Comparison of ENCODE assay signal across 17 cellular contexts in genomic region chr20:1941226-1941625, GRCh38. TPM values are rescaled to one million over a fixed set of nuclear protein-coding genes. Genes with fewer than 3 reads are reported as not detected.
DNase-seq lines count a peak whose midpoint lies in the region; ATAC-seq, FAIRE-seq and TF ChIP-seq lines count a peak whose summit lies in the region.
"Had no signal": no experiment of that assay in that cellular context is flagged by ENCODE, and none has a peak within 500 bp of the region (broad histone marks: within the 10 kb centered on the region; RNA-seq: fewer than 3 reads in every experiment).

No MANE protein-coding gene starts in this region.

- DNase-seq in astrocyte (ENCODE audit: low read depth) (peak; percentile 73), left cardiac atrium (peak; percentile 37), osteoblast (ENCODE audit: insufficient read length, low spot score, missing footprints) (peak; percentile 91), NCI-H2081 (lab: John Stamatoyannopoulos, UW) (no peak), DMS53 (lab: John Stamatoyannopoulos, UW) (no peak)
- DNase-seq in activated CD4-positive, alpha-beta T cell treated with anti-CD3 and anti-CD28 coated beads for 48 hours, result no peak
- DNase-seq in activated naive CD8-positive, alpha-beta T cell treated with anti-CD3 and anti-CD28 coated beads, Interleukin-2, amount 50 U/mL, for 24 hours, result no peak
- DNase-seq: activated CD8-positive, alpha-beta T cell treated with anti-CD3 and anti-CD28 coated beads for 36 hours; DMS 273 treated with DMSO at 0.1 percent for 48 hours; foreskin melanocyte; NCI-H82; stimulated activated naive CD4-positive, alpha-beta T cell treated with Interleukin-2 at 50 U/mL for 16 hours; SW 1271 had no signal

- peaks cover 29% of the 10 kb centered on the region for H3K27me3 Mint-ChIP-seq in astrocyte (ENCODE audit: low read depth, unreplicated experiment)
- peaks cover 22% of the 10 kb centered on the region for H3K27me3 Mint-ChIP-seq in activated naive CD8-positive, alpha-beta T cell treated with anti-CD3 and anti-CD28 coated beads, Interleukin-2, amount 50 U/mL, for 24 hours

- H3K9ac ChIP-seq in BLaER1 treated with 17β-estradiol and CSF1 and Interleukin-3, amounts not matched to agents 10 nM and 100 nM, result no peak overlapping the region; a peak in 1 of 22 replicates
- no peak overlapping the region for H3K9ac ChIP-seq in astrocyte (ENCODE audit: low read length)

- H3K4me1 Mint-ChIP-seq in astrocyte (ENCODE audit: low read depth, unreplicated experiment), result peaks cover 4% of the 10 kb centered on the region
- no peaks in the 10 kb centered on the region for H3K4me1 Mint-ChIP-seq in activated naive CD8-positive, alpha-beta T cell treated with anti-CD3 and anti-CD28 coated beads, Interleukin-2, amount 50 U/mL, for 24 hours

- no peaks in the 10 kb centered on the region for H3K9me3 Mint-ChIP-seq in astrocyte (ENCODE audit: unreplicated experiment)
- H3K9me3 Mint-ChIP-seq in activated naive CD8-positive, alpha-beta T cell treated with anti-CD3 and anti-CD28 coated beads, Interleukin-2, amount 50 U/mL, for 24 hours, result no peaks in the 10 kb centered on the region
- H3K9me3 Mint-ChIP-seq: activated CD8-positive, alpha-beta T cell treated with anti-CD3 and anti-CD28 coated beads for 36 hours; activated T-helper 2 cell treated with anti-CD3 and anti-CD28 coated beads, Interferon-gamma antibody, Interleukin-2, Interleukin-4, amounts not matched to agents 10 μg/mL and 5 μg/mL and 100 μg/mL, durations not matched to agents 14 hours and 24 hours and 36 hours had no signal

- TF ChIP-seq CTCF in astrocyte (IDR thresholded peaks at IDR 0.05; ENCODE audit: insufficient read depth, low read depth, low read length) (no peak), osteoblast (IDR thresholded peaks at IDR 0.05; ENCODE audit: extremely low read depth, low read depth, low read length) (no peak)

- peaks cover 0 to 98% (median 64%) of the 10 kb centered on the region in 10 experiments; a peak in 16 of 20 replicates for H3K4me1 ChIP-seq in BLaER1 treated with 17β-estradiol and CSF1 and Interleukin-3, amounts not matched to agents 10 nM and 100 nM
- H3K4me1 ChIP-seq in astrocyte (ENCODE audit: insufficient read depth, low read length) (no peaks in the 10 kb centered on the region), osteoblast (ENCODE audit: insufficient read depth, low read length) (peaks cover 19% of the 10 kb centered on the region)

- peaks cover 0 to 20% (median 0%) of the 10 kb centered on the region in 11 experiments; a peak in 2 of 22 replicates for H4K20me1 ChIP-seq in BLaER1 treated with 17β-estradiol and CSF1 and Interleukin-3, amounts not matched to agents 10 nM and 100 nM
- H4K20me1 ChIP-seq in astrocyte (ENCODE audit: insufficient read depth, low read length), result no peaks in the 10 kb centered on the region
- H4K20me1 ChIP-seq in osteoblast (ENCODE audit: insufficient read depth, low read length), result no peaks in the 10 kb centered on the region

- no peak for FAIRE-seq in astrocyte (lab: Jason Lieb, UNC)

- intact Hi-C loops in left cardiac atrium (cut with DNase I), result no loop called here

- H3K9me3 ChIP-seq in BLaER1 treated with 17β-estradiol and CSF1 and Interleukin-3, amounts not matched to agents 10 nM and 100 nM (replicated peaks in 1 of 11), result no peaks in the 10 kb centered on the region
- H3K9me3 ChIP-seq in astrocyte (ENCODE audit: insufficient read depth, low read depth, low read length), result no peaks in the 10 kb centered on the region
- H3K9me3 ChIP-seq in osteoblast (ENCODE audit: low read depth, low read length), result no peaks in the 10 kb centered on the region

- H2AFZ ChIP-seq in astrocyte (ENCODE audit: low read depth, low read length) (no peak overlapping the region), osteoblast (ENCODE audit: low read length) (peak overlapping the region; percentile 12)

- H3K27ac Mint-ChIP-seq in astrocyte (ENCODE audit: unreplicated experiment), result no peak overlapping the region
- H3K27ac Mint-ChIP-seq in activated naive CD8-positive, alpha-beta T cell treated with anti-CD3 and anti-CD28 coated beads, Interleukin-2, amount 50 U/mL, for 24 hours, result no peak overlapping the region
- H3K27ac Mint-ChIP-seq: activated CD8-positive, alpha-beta T cell treated with anti-CD3 and anti-CD28 coated beads for 36 hours; activated T-helper 2 cell treated with anti-CD3 and anti-CD28 coated beads, Interferon-gamma antibody, Interleukin-2, Interleukin-4, amounts not matched to agents 10 μg/mL and 5 μg/mL and 100 μg/mL, durations not matched to agents 14 hours and 24 hours and 36 hours had no signal

- H3K4me3 Mint-ChIP-seq in astrocyte (ENCODE audit: unreplicated experiment), result no peak overlapping the region
- no peak overlapping the region for H3K4me3 Mint-ChIP-seq in activated naive CD8-positive, alpha-beta T cell treated with anti-CD3 and anti-CD28 coated beads, Interleukin-2, amount 50 U/mL, for 24 hours
- H3K4me3 Mint-ChIP-seq: activated CD8-positive, alpha-beta T cell treated with anti-CD3 and anti-CD28 coated beads for 36 hours had no signal

- peak; percentile 4 to 46 for ATAC-seq in left cardiac atrium
- no peak for ATAC-seq in activated naive CD8-positive, alpha-beta T cell treated with anti-CD3 and anti-CD28 coated beads, Interleukin-2, amount 50 U/mL, for 24 hours
- ATAC-seq: activated CD8-positive, alpha-beta T cell treated with anti-CD3 and anti-CD28 coated beads for 36 hours had no signal

- no peaks in the 10 kb centered on the region for H3K27me3 ChIP-seq in BLaER1 treated with 17β-estradiol and CSF1 and Interleukin-3, amounts not matched to agents 10 nM and 100 nM
- H3K27me3 ChIP-seq in astrocyte (ENCODE audit: insufficient read depth, low read length) (peaks cover 30% of the 10 kb centered on the region), osteoblast (ENCODE audit: insufficient read depth, low read length) (peaks cover 15% of the 10 kb centered on the region)

- peaks cover 15% of the 10 kb centered on the region for H3K36me3 Mint-ChIP-seq in astrocyte (ENCODE audit: low read depth, unreplicated experiment)
- no peaks in the 10 kb centered on the region for H3K36me3 Mint-ChIP-seq in activated naive CD8-positive, alpha-beta T cell treated with anti-CD3 and anti-CD28 coated beads, Interleukin-2, amount 50 U/mL, for 24 hours (ENCODE audit: low read depth)

- H3K36me3 ChIP-seq in BLaER1 treated with 17β-estradiol and CSF1 and Interleukin-3, amounts not matched to agents 10 nM and 100 nM, result peaks cover 0 to 41% (median 31%) of the 10 kb centered on the region in 11 experiments; a peak in 15 of 22 replicates
- H3K36me3 ChIP-seq in astrocyte (ENCODE audit: insufficient read depth, low read length) (no peaks in the 10 kb centered on the region), osteoblast (ENCODE audit: insufficient read depth, low read length) (peaks cover 14% of the 10 kb centered on the region)

- peak overlapping the region in 6 of 11 experiments; percentile 24 to 98 (median 96); a peak in 9 of 22 replicates for H3K27ac ChIP-seq in BLaER1 treated with 17β-estradiol and CSF1 and Interleukin-3, amounts not matched to agents 10 nM and 100 nM
- H3K27ac ChIP-seq in astrocyte (ENCODE audit: low read depth, low read length) (no peak overlapping the region), osteoblast (ENCODE audit: low read depth, low read length) (no peak overlapping the region)
- H3K27ac ChIP-seq: VCaP had no signal

- no peak overlapping the region for H3K4me3 ChIP-seq in BLaER1 treated with 17β-estradiol and CSF1 and Interleukin-3, amounts not matched to agents 10 nM and 100 nM
- H3K4me3 ChIP-seq in astrocyte (ENCODE audit: insufficient read depth, low read depth, low read length) (no peak overlapping the region), osteoblast (ENCODE audit: insufficient read depth, low read length) (peak overlapping the region; percentile 51)

- H3K79me2 ChIP-seq in astrocyte (ENCODE audit: insufficient read depth, low read length) (no peaks in the 10 kb centered on the region), osteoblast (ENCODE audit: insufficient read depth, low read length) (no peaks in the 10 kb centered on the region)

- H3K4me2 ChIP-seq in BLaER1 treated with 17β-estradiol and CSF1 and Interleukin-3, amounts not matched to agents 10 nM and 100 nM, result peak overlapping the region in 4 of 11 experiments; percentile 79 to 91 (median 90); a peak in 7 of 22 replicates
- H3K4me2 ChIP-seq in astrocyte (ENCODE audit: low read length) (no peak overlapping the region), osteoblast (ENCODE audit: insufficient read depth, low read length) (peak overlapping the region; percentile 69)

RNA-seq across cellular contexts. Expression of gene SIRPA, which starts 46.0 kb away (rescaled TPM):
- total RNA-seq in astrocyte (35.5 and 52.4 TPM in 2 replicates), left cardiac atrium (10 to 100 TPM; 38.4 to 46.2 TPM), osteoblast (13.8 and 15.9 TPM in 2 replicates)
- total RNA-seq: activated T-helper 2 cell treated with anti-CD3 and anti-CD28 coated beads, Interferon-gamma antibody, Interleukin-2, Interleukin-4, amounts not matched to agents 10 μg/mL and 5 μg/mL and 100 μg/mL, durations not matched to agents 14 hours and 24 hours and 36 hours had no signal

RNA-seq across cellular contexts. Expression of gene PDYN, which starts 52.6 kb away (rescaled TPM):
- total RNA-seq in astrocyte, result not detected in 2 replicates
- not detected for total RNA-seq in left cardiac atrium
- not detected in 2 replicates for total RNA-seq in osteoblast
- total RNA-seq: activated CD8-positive, alpha-beta T cell treated with anti-CD3 and anti-CD28 coated beads for 36 hours; activated T-helper 2 cell treated with anti-CD3 and anti-CD28 coated beads, Interferon-gamma antibody, Interleukin-2, Interleukin-4, amounts not matched to agents 10 μg/mL and 5 μg/mL and 100 μg/mL, durations not matched to agents 14 hours and 24 hours and 36 hours; urinary bladder had no signal

Comparison
In these comparisons a context has a peak if more than half of its experiments do, and no peak if none do; other contexts are left out.
1. H3K27ac ChIP-seq: peak in BLaER1 treated with 17β-estradiol and CSF1 and Interleukin-3, amounts not matched to agents 10 nM and 100 nM (6 of 11); none in astrocyte (single experiment) and osteoblast (single experiment).
2. DNase-seq: peak in astrocyte (single experiment), left cardiac atrium (single experiment) and osteoblast (single experiment); none in NCI-H2081 (0 of 2), activated CD4-positive, alpha-beta T cell treated with anti-CD3 and anti-CD28 coated beads for 48 hours (single experiment), DMS53 (single experiment) and activated naive CD8-positive, alpha-beta T cell treated with anti-CD3 and anti-CD28 coated beads, Interleukin-2, amount 50 U/mL, for 24 hours (single experiment).